In the genomic region with DNA sequence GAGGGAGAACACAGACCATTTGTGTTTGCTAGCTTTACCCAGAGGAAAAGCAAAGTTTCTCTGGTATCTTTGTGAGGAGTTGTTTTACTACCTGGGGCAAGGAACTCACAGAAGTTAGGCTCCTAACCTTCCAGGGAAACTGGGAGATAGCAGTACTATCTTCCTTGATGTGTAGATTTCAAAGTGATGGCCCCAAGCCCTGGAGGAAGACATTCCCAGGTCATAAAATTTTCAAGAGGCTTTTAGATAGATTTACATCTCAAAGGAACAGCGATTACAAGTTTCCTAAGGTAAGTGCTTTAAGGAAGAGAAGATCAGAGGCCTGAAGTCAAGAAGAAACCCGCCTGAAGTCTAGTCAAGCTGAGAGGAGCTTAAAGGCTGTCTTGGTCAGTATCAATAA, we compare ENCODE assay signal across 21 cellular contexts.
"Had no signal": no experiment of that assay in that cellular context is flagged by ENCODE, and none has a peak within 500 bp of the region (broad histone marks: within the 10 kb centered on the region; RNA-seq: fewer than 3 reads in every experiment).

No MANE protein-coding gene starts in this region.

- H3K27ac ChIP-seq: epithelial cell of prostate, esophagus muscularis mucosa, gastroesophageal sphincter, ovary, right atrium auricular region, sigmoid colon, skin epidermis, stomach, thoracic aorta, transverse colon had no signal

- H3K36me3 Mint-ChIP-seq: natural killer cell had no signal

- H3K4me1 Mint-ChIP-seq: natural killer cell, neural crest cell had no signal

- ATAC-seq: gastroesophageal sphincter, left lobe of liver, mucosa of descending colon, natural killer cell had no signal

- DNase-seq: effector memory CD4-positive, alpha-beta T cell; glutamatergic neuron; mammary epithelial cell; mucosa of descending colon; natural killer cell; nucleus accumbens; ovary; sigmoid colon; stimulated activated CD4-positive, alpha-beta T cell treated with anti-CD3 and anti-CD28 coated beads, Interleukin-12 subunit alpha, Interleukin-12 subunit beta, amount 100 ng/mL, for 4 hours; stimulated activated naive CD4-positive, alpha-beta T cell; stomach; substantia nigra; transverse colon had no signal

- H3K9me3 ChIP-seq: esophagus muscularis mucosa, gastroesophageal sphincter, mucosa of descending colon, ovary, right atrium auricular region, sigmoid colon, stomach, thoracic aorta, transverse colon had no signal

- H3K4me3 ChIP-seq: esophagus muscularis mucosa, gastroesophageal sphincter, mucosa of descending colon, ovary, right atrium auricular region, sigmoid colon, skin epidermis, stomach, thoracic aorta, transverse colon had no signal

- H3K27me3 ChIP-seq: esophagus muscularis mucosa, gastroesophageal sphincter, ovary, right atrium auricular region, sigmoid colon, stomach, transverse colon had no signal

- H3K36me3 ChIP-seq: esophagus muscularis mucosa, gastroesophageal sphincter, ovary, right atrium auricular region, sigmoid colon, stomach, thoracic aorta, transverse colon had no signal

- H3K4me1 ChIP-seq: esophagus muscularis mucosa, gastroesophageal sphincter, right atrium auricular region, sigmoid colon, stomach, transverse colon had no signal

- H3K4me3 Mint-ChIP-seq: natural killer cell, neural crest cell had no signal

- H3K27ac Mint-ChIP-seq: natural killer cell had no signal

- H3K9me3 Mint-ChIP-seq: neural crest cell had no signal
